11 cellular contexts compared by ENCODE assay signal in the genomic region with DNA sequence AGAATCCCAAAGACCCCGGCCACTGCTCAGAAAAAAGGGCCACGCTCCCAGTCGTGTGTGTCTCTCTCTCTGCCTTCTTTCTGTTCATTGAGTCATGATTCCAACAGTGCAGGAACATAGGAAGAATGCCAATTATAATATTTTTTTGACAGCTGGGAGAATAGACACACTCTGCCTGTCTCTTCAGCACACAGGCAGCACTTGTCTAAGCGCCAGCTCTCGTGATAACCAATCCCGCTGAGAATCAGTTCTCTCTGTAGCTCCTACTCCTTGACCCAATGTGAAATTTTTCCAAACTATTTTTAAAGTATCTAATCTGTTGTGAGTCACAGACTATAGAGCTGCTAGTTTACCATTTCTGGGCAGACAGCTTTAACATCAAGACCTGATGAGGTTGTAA.
DNase-seq lines count a peak whose midpoint lies in the region; ATAC-seq, FAIRE-seq and TF ChIP-seq lines count a peak whose summit lies in the region.
"Had no signal": no experiment of that assay in that cellular context is flagged by ENCODE, and none has a peak within 500 bp of the region (broad histone marks: within the 10 kb centered on the region; RNA-seq: fewer than 3 reads in every experiment).

No MANE protein-coding gene starts in this region.

- H3K36me3 ChIP-seq in adrenal gland (replicated peaks in 1 of 2), result no peaks in the 10 kb centered on the region

- no peak overlapping the region for H3K4me3 ChIP-seq in AG04450 (ENCODE audit: low read depth, low read length)
- no peak overlapping the region for H3K4me3 ChIP-seq in adrenal gland

- peak; percentile 88 for DNase-seq in AG04450 (ENCODE audit: low read depth, low spot score)
- peak in 6 of 7 donors; percentile 57 to 84 (median 72) for DNase-seq in adrenal gland
- DNase-seq in Right ventricle myocardium inferior (ENCODE audit: missing footprints), result peak; percentile 91
- DNase-seq in osteocyte (ENCODE audit: extremely low spot score, unreplicated experiment), result no peak
- no peak for DNase-seq in activated effector memory CD4-positive, alpha-beta T cell treated with anti-CD3 and anti-CD28 coated beads, Interleukin-2, amount 50 U/mL, for 16 hours
- DNase-seq in mesothelial cell of epicardium (ENCODE audit: low spot score in 2 of 2, unreplicated experiment in 2 of 2), result no peak
- no peak for DNase-seq in D721Med (ENCODE audit: insufficient read length, low spot score)
- no peak for DNase-seq in NCI-H2196 (lab: John Stamatoyannopoulos, UW; ENCODE audit: unreplicated experiment)
- DNase-seq: naive B cell; stimulated activated CD4-positive, alpha-beta T cell treated with anti-CD3 and anti-CD28 coated beads, Interleukin-4, amount 100 ng/mL, for 24 hours had no signal

- H3K4me1 Mint-ChIP-seq in osteocyte (ENCODE audit: unreplicated experiment) (peaks cover 44% of the 10 kb centered on the region), mesothelial cell of epicardium (no peaks in the 10 kb centered on the region)

- CTCF ChIA-PET in AG04450 (lab: Charles Lee), result interaction anchor here (0.6 to 3.1 kb wide), 5 partner anchors 40 to 96 kb away, joined by 3 to 7 read pairs (median 3); no protein-coding TSS in a partner anchor

- H3K27ac Mint-ChIP-seq in osteocyte (ENCODE audit: unreplicated experiment), result peak overlapping the region; percentile 84
- no peak overlapping the region for H3K27ac Mint-ChIP-seq in mesothelial cell of epicardium
- H3K27ac Mint-ChIP-seq: naive B cell; T-helper 1 cell treated with Interleukin-12 subunit alpha and Interleukin-12 subunit beta and Interleukin-4 antibody, amounts not matched to agents 30 μg/mL and 1 μg/mL, for 36 hours had no signal

- ATAC-seq in Right ventricle myocardium inferior, result peak; percentile 88

- H3K4me1 ChIP-seq in adrenal gland (replicated peaks in 1 of 2), result no peaks in the 10 kb centered on the region

- POLR2A ChIA-PET in AG04450 (lab: Yijun Ruan, JAX), result interaction anchor here (0.6 to 1.2 kb wide), 5 partner anchors 13 to 146 kb away, joined by 3 to 5 read pairs (median 4); a partner anchor contains a TSS

- H3K27ac ChIP-seq in AG04450 (ENCODE audit: low read depth, low read length) (peak overlapping the region; percentile 82), adrenal gland (peak overlapping the region in 2 of 5 donors; percentile 24 to 41)

- no peaks in the 10 kb centered on the region for H3K27me3 ChIP-seq in AG04450 (ENCODE audit: control insufficient read depth, insufficient read depth, low read length)
- no peaks in the 10 kb centered on the region for H3K27me3 ChIP-seq in adrenal gland

- intact Hi-C loops in adrenal gland (cut with DNase I), result no loop called here
- intact Hi-C loops in Right ventricle myocardium inferior (cut with DNase I), result no loop called here

- H3K9me3 ChIP-seq in AG04450 (ENCODE audit: control insufficient read depth, insufficient read depth, low read length), result peaks cover 13% of the 10 kb centered on the region; the same call in 1 of the 2 replicates
- no peaks in the 10 kb centered on the region for H3K9me3 ChIP-seq in adrenal gland (replicated peaks in 1 of 3)

- TF ChIP-seq POLR2A in adrenal gland (IDR thresholded peaks at IDR 0.05), result no peak

- H3K4me3 Mint-ChIP-seq in osteocyte (ENCODE audit: unreplicated experiment) (no peak overlapping the region), mesothelial cell of epicardium (no peak overlapping the region)
- H3K4me3 Mint-ChIP-seq: naive B cell; T-helper 1 cell treated with Interleukin-12 subunit alpha and Interleukin-12 subunit beta and Interleukin-4 antibody, amounts not matched to agents 30 μg/mL and 1 μg/mL, for 36 hours had no signal

- TF ChIP-seq CTCF in AG04450 (IDR thresholded peaks at IDR 0.05; ENCODE audit: low read depth, low read length) (no peak), adrenal gland (IDR thresholded peaks at IDR 0.05) (no peak), osteocyte (IDR thresholded peaks at IDR 0.05) (no peak), mesothelial cell of epicardium (IDR thresholded peaks at IDR 0.05; ENCODE audit: unreplicated experiment) (no peak), D721Med (IDR thresholded peaks at IDR 0.05; ENCODE audit: insufficient read depth, missing control alignments) (no peak)

- FAIRE-seq in D721Med (lab: Jason Lieb, UNC), result no peak

- no peaks in the 10 kb centered on the region for H3K27me3 Mint-ChIP-seq in osteocyte (ENCODE audit: unreplicated experiment)
- H3K27me3 Mint-ChIP-seq in mesothelial cell of epicardium (ENCODE audit: low read depth), result no peaks in the 10 kb centered on the region
- H3K27me3 Mint-ChIP-seq: naive B cell had no signal

- H3K36me3 Mint-ChIP-seq in osteocyte (ENCODE audit: unreplicated experiment) (no peaks in the 10 kb centered on the region), mesothelial cell of epicardium (no peaks in the 10 kb centered on the region)

- 35 to 62% (median 46%) methylated on average over 6 of the region's 6 CpGs for WGBS in adrenal gland, 4 donors

- no peaks in the 10 kb centered on the region for H3K9me3 Mint-ChIP-seq in osteocyte (ENCODE audit: unreplicated experiment)
- H3K9me3 Mint-ChIP-seq in mesothelial cell of epicardium, result peaks cover 10% of the 10 kb centered on the region

Comparison
In these comparisons a context has a peak if more than half of its experiments do, and no peak if none do; other contexts are left out.
1. DNase-seq: peak in AG04450 (single experiment), adrenal gland (6 of 7) and Right ventricle myocardium inferior (single experiment); none in osteocyte (single experiment), activated effector memory CD4-positive, alpha-beta T cell treated with anti-CD3 and anti-CD28 coated beads, Interleukin-2, amount 50 U/mL, for 16 hours (single experiment), mesothelial cell of epicardium (0 of 2), D721Med (single experiment) and NCI-H2196 (single experiment).